ENCODE assay signal across 8 cellular contexts in the genomic region with DNA sequence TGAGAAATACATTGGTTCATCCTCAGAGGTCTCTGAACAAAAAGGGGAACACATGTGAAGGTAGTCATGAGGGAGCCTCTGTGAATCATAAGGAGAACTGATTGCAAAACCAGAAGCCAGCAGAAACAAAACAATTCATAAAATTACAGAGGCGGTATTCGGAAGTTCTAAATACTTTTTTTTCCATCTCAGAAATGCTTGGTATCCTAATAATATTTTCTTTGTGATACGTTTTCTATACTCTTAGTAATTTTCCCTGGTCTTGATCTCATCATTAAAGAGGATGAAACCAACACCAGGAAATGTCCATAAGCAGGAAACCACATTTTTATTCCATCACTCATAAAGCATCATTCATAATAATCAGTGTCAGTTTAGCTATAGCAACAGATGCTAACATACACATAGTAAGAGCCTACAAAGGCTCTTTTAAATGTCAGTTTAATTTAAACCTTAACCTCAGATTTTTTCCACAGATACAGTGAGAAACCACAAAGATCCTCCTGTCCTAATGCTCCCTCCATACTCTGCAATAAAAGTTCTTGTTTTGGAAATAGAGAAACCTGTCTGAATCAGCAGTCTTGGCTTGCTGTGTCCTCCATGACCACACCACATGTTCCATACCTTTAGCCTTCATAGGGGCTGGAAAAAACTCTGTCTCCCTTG. TPM values are rescaled to one million over a fixed set of nuclear protein-coding genes. Genes with fewer than 3 reads are reported as not detected.
DNase-seq lines count a peak whose midpoint lies in the region; ATAC-seq, FAIRE-seq and TF ChIP-seq lines count a peak whose summit lies in the region.

No MANE protein-coding gene starts in this region.

- TF ChIP-seq POLR2A in H54 (IDR thresholded peaks at IDR 0.05; ENCODE audit: low read depth, low read length), result no peak

- H3K4me3 Mint-ChIP-seq in MCF 10A (ENCODE audit: unreplicated experiment) (no peak overlapping the region), natural killer cell (peak overlapping the region; percentile 15)

- peak overlapping the region; percentile 96 for H3K27ac Mint-ChIP-seq in MCF 10A (ENCODE audit: low read depth, unreplicated experiment)
- peak overlapping the region in 1 of 2 donors; percentile 48 for H3K27ac Mint-ChIP-seq in natural killer cell

- intact Hi-C loops in MCF 10A (cut with micrococcal nuclease), result loop anchor here (5.0 kb wide), 1 partner anchor 84 kb away; no protein-coding TSS in a partner anchor
- intact Hi-C loops in natural killer cell (cut with micrococcal nuclease), result no loop called here

- H3K4me3 ChIP-seq in GM12865 (ENCODE audit: low read depth, low read length), result no peak overlapping the region

- DNase-seq in GM12865 (ENCODE audit: low read depth) (peak; percentile 27), H54 (ENCODE audit: insufficient read length, low spot score) (no peak), NOMO-1 (lab: John Stamatoyannopoulos, UW; ENCODE audit: unreplicated experiment in 2 of 2) (peak; percentile 48 to 96), MCF 10A (ENCODE audit: unreplicated experiment) (peak; percentile 75), natural killer cell (no peak), NCI-H2196 treated with DMSO at 0.1 percent for 48 hours (lab: John Stamatoyannopoulos, UW; ENCODE audit: unreplicated experiment) (no peak), DMS 273 (lab: John Stamatoyannopoulos, UW; ENCODE audit: unreplicated experiment) (no peak), cortex of kidney (lab: John Stamatoyannopoulos, UW) (no peak)

- CTCF ChIA-PET in MCF 10A (lab: Yijun Ruan, JAX), result interaction anchor here (0.7 kb wide), 1 partner anchor 143 kb away, joined by 3 read pairs; no protein-coding TSS in a partner anchor

- POLR2A ChIA-PET in MCF 10A (lab: Yijun Ruan, JAX), result interaction anchor here (0.6 to 1.8 kb wide), 10 partner anchors 10 to 332 kb away, joined by 3 to 4 read pairs (median 3); no protein-coding TSS in a partner anchor

- peak; percentile 67 for FAIRE-seq in H54 (lab: Jason Lieb, UNC)

- H3K36me3 Mint-ChIP-seq in MCF 10A (ENCODE audit: insufficient read depth, unreplicated experiment), result no peaks in the 10 kb centered on the region
- no peaks in the 10 kb centered on the region for H3K36me3 Mint-ChIP-seq in natural killer cell

- H3K9me3 Mint-ChIP-seq in MCF 10A (ENCODE audit: unreplicated experiment) (no peaks in the 10 kb centered on the region), natural killer cell (no peaks in the 10 kb centered on the region)

- ATAC-seq in natural killer cell, result peak in 2 of 3 donors; percentile 34 to 72

- no peaks in the 10 kb centered on the region for H3K27me3 Mint-ChIP-seq in MCF 10A (ENCODE audit: insufficient read depth, unreplicated experiment)
- H3K27me3 Mint-ChIP-seq in natural killer cell (ENCODE audit: low read depth in 2 of 2), result peaks cover 0 to 7% of the 10 kb centered on the region in 2 donors

- peaks cover 16% of the 10 kb centered on the region for H3K4me1 Mint-ChIP-seq in MCF 10A (ENCODE audit: insufficient read depth, unreplicated experiment)
- H3K4me1 Mint-ChIP-seq in natural killer cell, result peaks cover 15 to 17% of the 10 kb centered on the region in 2 donors

- TF ChIP-seq CTCF in GM12865 (IDR thresholded peaks at IDR 0.05; ENCODE audit: insufficient read depth, low read depth, low read length, missing control alignments) (no peak), MCF 10A (IDR thresholded peaks at IDR 0.05; ENCODE audit: unreplicated experiment) (no peak), natural killer cell (IDR thresholded peaks at IDR 0.05) (no peak)

- TSS peak; percentile 59 for BruUV-seq in MCF 10A (replicated peaks; lab: Mats Ljungman, UMichigan)

RNA-seq across cellular contexts. Expression of a gene that starts 29.2 kb away (rescaled TPM):
- total RNA-seq in MCF 10A (2022) (20.8 and 30.8 TPM in 2 replicates), natural killer cell (10 to 100 TPM; 31.8 to 89.6 (median 33.3) TPM)

Comparison
In these comparisons a context has a peak if more than half of its experiments do, and no peak if none do; other contexts are left out.
1. DNase-seq: peak in GM12865 (single experiment), NOMO-1 (2 of 2) and MCF 10A (single experiment); none in H54 (single experiment), natural killer cell (single experiment), NCI-H2196 treated with DMSO at 0.1 percent for 48 hours (single experiment), DMS 273 (single experiment) and cortex of kidney (single experiment).